Comparison of ENCODE assay signal across 8 cellular contexts in genomic region chr3:56753206-56753605, GRCh38. TPM values are rescaled to one million over a fixed set of nuclear protein-coding genes. Genes with fewer than 3 reads are reported as not detected.
DNase-seq lines count a peak whose midpoint lies in the region; ATAC-seq and TF ChIP-seq lines count a peak whose summit lies in the region.
"Had no signal": no experiment of that assay in that cellular context is flagged by ENCODE, and none has a peak within 500 bp of the region (broad histone marks: within the 10 kb centered on the region; RNA-seq: fewer than 3 reads in every experiment).

No MANE protein-coding gene starts in this region.

- ATAC-seq in GM18907 (IDR thresholded peaks at IDR 0.05; ENCODE audit: unreplicated experiment) (peak; percentile 91), HG02852 (IDR thresholded peaks at IDR 0.05; ENCODE audit: unreplicated experiment) (peak; percentile 72), activated B cell treated with CpG ODN at 0.5 μM for 24 hours (ENCODE audit: low read depth) (peak; percentile 64), right lobe of liver (no peak)

- CTCF ChIA-PET in activated B cell treated with CpG ODN at 0.5 μM for 24 hours (lab: Charles Lee): interaction anchor here (2.1 to 6.2 kb wide), 2 partner anchors 31 to 46 kb away, joined by 6 to 104 read pairs; partner anchors contain the start of gene ARHGEF3

- H3K9me3 ChIP-seq in spleen (no peaks in the 10 kb centered on the region), right lobe of liver (peaks cover 0 to 5% (median 0%) of the 10 kb centered on the region in 4 donors)

- intact Hi-C loops in activated B cell treated with CpG ODN at 0.5 μM for 24 hours (cut with micrococcal nuclease) (loop anchor here (1.0 to 5.0 kb wide), 2 partner anchors 46 kb away; no protein-coding TSS in a partner anchor), spleen (cut with DNase I; ENCODE audit: low total_unique reads) (no loop called here), right lobe of liver (cut with DNase I) (no loop called here)

- 50 to 60% (median 51%) methylated on average over 3 of the region's 3 CpGs for WGBS in spleen, 5 donors
- 54% methylated on average over 3 of the region's 3 CpGs for WGBS in right lobe of liver (ENCODE audit: insufficient coverage, low coverage, low lambda C conversion rate, missing lambda C conversion rate)

- H3K27me3 ChIP-seq in spleen (replicated peaks in 1 of 7): no peaks in the 10 kb centered on the region
- no peaks in the 10 kb centered on the region for H3K27me3 ChIP-seq in right lobe of liver

- H3K4me3 ChIP-seq in spleen (peak overlapping the region in 1 of 8 donors; percentile 70), right lobe of liver (no peak overlapping the region)

- H3K36me3 ChIP-seq in spleen (peaks cover 0 to 49% (median 26%) of the 10 kb centered on the region in 6 donors), right lobe of liver (no peaks in the 10 kb centered on the region)

- DNase-seq in activated B cell treated with CpG ODN at 0.5 μM for 24 hours (no peak), spleen (no peak), kidney tubule cell (ENCODE audit: low spot score) (no peak), right lobe of liver (no peak), OCI-M2 (lab: John Stamatoyannopoulos, UW; ENCODE audit: unreplicated experiment) (no peak)

- H3K27ac Mint-ChIP-seq in activated B cell treated with CpG ODN at 0.5 μM for 24 hours: peak overlapping the region; percentile 97

- peaks cover 31 to 91% (median 62%) of the 10 kb centered on the region in 6 donors for H3K4me1 ChIP-seq in spleen
- H3K4me1 ChIP-seq in right lobe of liver: no peaks in the 10 kb centered on the region

- H3K36me3 Mint-ChIP-seq in activated B cell treated with CpG ODN at 0.5 μM for 24 hours (ENCODE audit: low read depth): peaks cover 43% of the 10 kb centered on the region

- TF ChIP-seq POLR2A in spleen (IDR thresholded peaks at IDR 0.05): no peak
- no peak for TF ChIP-seq POLR2A in right lobe of liver (IDR thresholded peaks at IDR 0.05)

- H3K4me1 Mint-ChIP-seq in activated B cell treated with CpG ODN at 0.5 μM for 24 hours: peaks cover 62% of the 10 kb centered on the region

- peak overlapping the region; percentile 23 to 92 (median 86) for H3K27ac ChIP-seq in spleen
- no peak overlapping the region for H3K27ac ChIP-seq in right lobe of liver
- H3K27ac ChIP-seq: epithelial cell of prostate had no signal

- peak overlapping the region; percentile 52 for H3K4me3 Mint-ChIP-seq in activated B cell treated with CpG ODN at 0.5 μM for 24 hours

- H3K9me3 Mint-ChIP-seq in activated B cell treated with CpG ODN at 0.5 μM for 24 hours: no peaks in the 10 kb centered on the region

- TF ChIP-seq CTCF in activated B cell treated with CpG ODN at 0.5 μM for 24 hours (IDR thresholded peaks at IDR 0.05): no peak
- TF ChIP-seq CTCF in spleen (IDR thresholded peaks at IDR 0.05 in 8 of 11, conservative IDR thresholded peaks at IDR 0.05 in 3 of 11): no peak
- TF ChIP-seq CTCF in right lobe of liver (IDR thresholded peaks at IDR 0.05): no peak

- POLR2A ChIA-PET in activated B cell treated with CpG ODN at 0.5 μM for 24 hours (lab: Charles Lee): interaction anchor here (0.7 to 10.9 kb wide), 9 partner anchors 10 to 72 kb away, joined by 3 to 181 read pairs (median 7); partner anchors contain the start of genes ARHGEF3 and TASOR

- H3K27me3 Mint-ChIP-seq in activated B cell treated with CpG ODN at 0.5 μM for 24 hours: no peaks in the 10 kb centered on the region

RNA-seq across cellular contexts. Expression of gene ARHGEF3, which starts 48.5 kb away (rescaled TPM):
- total RNA-seq in activated B cell treated with CpG ODN at 0.5 μM for 24 hours (22.1 and 27.0 TPM in 2 replicates), spleen (10 to 100 TPM; 29.6 to 35.1 (median 33.4) TPM), right lobe of liver (1 to 10 TPM; 1.0 to 2.9 (median 1.6) TPM)
- 10 to 100 TPM in 1 of 3 donors, 1 to 10 TPM in 2; 8.0 to 11.3 (median 9.5) TPM for polyA plus RNA-seq in spleen

Comparison
In these comparisons a context has a peak if more than half of its experiments do, and no peak if none do; other contexts are left out.
1. ATAC-seq: peak in GM18907 (single experiment), HG02852 (single experiment) and activated B cell treated with CpG ODN at 0.5 μM for 24 hours (single experiment); none in right lobe of liver (0 of 4).
2. H3K27ac ChIP-seq: peak in spleen (8 of 8); none in right lobe of liver (0 of 3).